Comparison of ENCODE assay signal across 9 cellular contexts in genomic region chr2:10400002-10400401, GRCh38. TPM values are rescaled to one million over a fixed set of nuclear protein-coding genes. Genes with fewer than 3 reads are reported as not detected.
A peak's percentile ranks its signal among the peaks of the same experiment; 100 is the strongest.
DNase-seq lines count a peak whose midpoint lies in the region; ATAC-seq and TF ChIP-seq lines count a peak whose summit lies in the region.
"Had no signal": no experiment of that assay in that cellular context is flagged by ENCODE, and none has a peak within 500 bp of the region (broad histone marks: within the 10 kb centered on the region; RNA-seq: fewer than 3 reads in every experiment).

No MANE protein-coding gene starts in this region.

- no peak overlapping the region for H3K4me3 ChIP-seq in heart left ventricle
- no peak overlapping the region for H3K4me3 ChIP-seq in lung
- H3K4me3 ChIP-seq in transverse colon: no peak overlapping the region
- no peak overlapping the region for H3K4me3 ChIP-seq in Karpas-422 (ENCODE audit: low read length)
- H3K4me3 ChIP-seq in GM23338: no peak overlapping the region
- H3K4me3 ChIP-seq in endodermal cell (ENCODE audit: low read length): no peak overlapping the region

- no peak for TF ChIP-seq EP300 in transverse colon (IDR thresholded peaks at IDR 0.05; ENCODE audit: low read depth)

- intact Hi-C loops in heart left ventricle (cut with DNase I): loop anchor here in 5 of 10 donors (10.0 kb wide), 4 partner anchors 65 to 165 kb away; partner anchors contain the start of gene HPCAL1 (in 2 of the 5)
- intact Hi-C loops in Right ventricle myocardium inferior (cut with DNase I): no loop called here
- intact Hi-C loops in transverse colon (cut with DNase I; ENCODE audit: low total_unique reads): no loop called here

- H3K36me3 ChIP-seq in heart left ventricle: no peaks in the 10 kb centered on the region
- peaks cover 0 to 5% of the 10 kb centered on the region in 2 donors for H3K36me3 ChIP-seq in lung (ENCODE audit: control insufficient read depth in 2 of 2, insufficient read depth in 2 of 2, low read length in 2 of 2)
- H3K36me3 ChIP-seq in transverse colon: no peaks in the 10 kb centered on the region
- no peaks in the 10 kb centered on the region for H3K36me3 ChIP-seq in Karpas-422 (ENCODE audit: insufficient read depth, low read length)
- no peaks in the 10 kb centered on the region for H3K36me3 ChIP-seq in GM23338 (ENCODE audit: insufficient read depth)
- no peaks in the 10 kb centered on the region for H3K36me3 ChIP-seq in endodermal cell (ENCODE audit: control insufficient read depth, insufficient read depth, low read length)

- H3K79me2 ChIP-seq in Karpas-422 (ENCODE audit: low read length) (no peaks in the 10 kb centered on the region), GM23338 (replicated peaks; ENCODE audit: insufficient read depth) (no peaks in the 10 kb centered on the region)

- in situ Hi-C loops in transverse colon (cut with MboI; ENCODE audit: low pct_ligation_motif_present in 1 of 4, low pct_unique_long_range_greater_than_20kb in 1 of 4, low sequenced_read_pairs in 3 of 4): loop anchor here in 2 of 4 donors (25.0 kb wide), 2 partner anchors 113 to 263 kb away; no protein-coding TSS in a partner anchor

- CTCF ChIA-PET in activated CD4-positive, alpha-beta memory T cell treated with anti-CD3 and anti-CD28 coated beads, Interleukin-2, amount 10 ng/mL, durations not matched to agents 7 days and 5 days (lab: Charles Lee): interaction anchor here (1.1 kb wide), 1 partner anchor 9 kb away, joined by 3 read pairs; no protein-coding TSS in a partner anchor

- H3K4me2 ChIP-seq in Karpas-422 (ENCODE audit: low read depth, low read length, poor library complexity, severe bottlenecking) (no peak overlapping the region), GM23338 (no peak overlapping the region)

- TF ChIP-seq CTCF in heart left ventricle (IDR thresholded peaks at IDR 0.05) (no peak), lung (IDR thresholded peaks at IDR 0.05; ENCODE audit: control extremely low read depth, extremely low read depth) (no peak), transverse colon (IDR thresholded peaks at IDR 0.05) (no peak), GM23338 (conservative IDR thresholded peaks at IDR 0.05; ENCODE audit: low read depth in 2 of 2) (no peak), endodermal cell (conservative IDR thresholded peaks at IDR 0.05) (no peak)

- TF ChIP-seq POLR2A in heart left ventricle (IDR thresholded peaks at IDR 0.05) (no peak), transverse colon (IDR thresholded peaks at IDR 0.05) (no peak)

- H3K9ac ChIP-seq in Karpas-422 (ENCODE audit: low read length) (no peak overlapping the region), endodermal cell (ENCODE audit: extremely low read depth, low read length, poor library complexity, severe bottlenecking) (no peak overlapping the region)

- H3K9me3 Mint-ChIP-seq in activated CD4-positive, alpha-beta memory T cell treated with anti-CD3 and anti-CD28 coated beads, Interleukin-2, amount 10 ng/mL, durations not matched to agents 7 days and 5 days: no peaks in the 10 kb centered on the region
- H3K9me3 Mint-ChIP-seq in GM23338 (peaks cover 9% of the 10 kb centered on the region; the same call in 2 of the 3 replicates), endodermal cell (peaks cover 2% of the 10 kb centered on the region)

- 85 to 94% (median 89%) methylated on average over 14 of the region's 14 CpGs for WGBS in heart left ventricle, 4 donors
- 84 to 89% methylated on average over 14 of the region's 14 CpGs for WGBS in lung, 2 donors
- 91 to 96% methylated on average over 3 to 14 of the region's 14 CpGs for whole genome bisulfite sequencing in transverse colon (ENCODE audit: low coverage in 1 of 2), 2 donors
- 91% methylated on average over 14 of the region's 14 CpGs for WGBS in endodermal cell (ENCODE audit: insufficient coverage in 1 of 2, insufficient read length in 1 of 2), 2 experiments

- no peaks in the 10 kb centered on the region for H3F3A ChIP-seq in GM23338 (replicated peaks; ENCODE audit: low read depth)

- H3K27me3 ChIP-seq in heart left ventricle (no peaks in the 10 kb centered on the region), lung (ENCODE audit: control insufficient read depth, insufficient read depth) (no peaks in the 10 kb centered on the region), transverse colon (no peaks in the 10 kb centered on the region), Karpas-422 (ENCODE audit: low read length) (no peaks in the 10 kb centered on the region), GM23338 (ENCODE audit: insufficient read depth) (no peaks in the 10 kb centered on the region), endodermal cell (ENCODE audit: control insufficient read depth, insufficient read depth, low read length, poor library complexity, severe bottlenecking) (no peaks in the 10 kb centered on the region)

- no peak for ATAC-seq in heart left ventricle
- ATAC-seq in Right ventricle myocardium inferior: no peak
- ATAC-seq in lung (ENCODE audit: insufficient read depth, low FRiP score): no peak
- no peak for ATAC-seq in GM23338

- H3K27ac ChIP-seq in heart left ventricle (peak overlapping the region in 11 of 12 donors; percentile 12 to 90 (median 73)), lung (ENCODE audit: low read depth in 1 of 2, low read length in 1 of 2) (peak overlapping the region; percentile 4 to 84), transverse colon (peak overlapping the region; percentile 21 to 80 (median 60)), Karpas-422 (ENCODE audit: low read length) (no peak overlapping the region), GM23338 (ENCODE audit: low read depth) (no peak overlapping the region), endodermal cell (ENCODE audit: low read depth, low read length) (no peak overlapping the region)

- POLR2A ChIA-PET in activated CD4-positive, alpha-beta memory T cell treated with anti-CD3 and anti-CD28 coated beads, Interleukin-2, amount 10 ng/mL, durations not matched to agents 7 days and 5 days (lab: Charles Lee): no interaction called here

- no peak for DNase-seq in heart left ventricle
- DNase-seq in Right ventricle myocardium inferior (ENCODE audit: missing footprints): no peak
- DNase-seq in activated CD4-positive, alpha-beta memory T cell treated with anti-CD3 and anti-CD28 coated beads, Interleukin-2, amount 10 ng/mL, durations not matched to agents 7 days and 5 days: no peak
- DNase-seq in lung (ENCODE audit: low spot score): no peak
- no peak for DNase-seq in transverse colon
- no peak for DNase-seq in Karpas-422
- DNase-seq in GM23338 (ENCODE audit: low spot score): no peak
- no peak for DNase-seq in endodermal cell
- DNase-seq: NCI-H2029 treated with DMSO at 0.1 percent for 48 hours had no signal

- peak overlapping the region; percentile 2 for H3K27ac Mint-ChIP-seq in activated CD4-positive, alpha-beta memory T cell treated with anti-CD3 and anti-CD28 coated beads, Interleukin-2, amount 10 ng/mL, durations not matched to agents 7 days and 5 days
- H3K27ac Mint-ChIP-seq in GM23338: no peak overlapping the region
- H3K27ac Mint-ChIP-seq in endodermal cell: no peak overlapping the region

- H3K4me3 Mint-ChIP-seq in activated CD4-positive, alpha-beta memory T cell treated with anti-CD3 and anti-CD28 coated beads, Interleukin-2, amount 10 ng/mL, durations not matched to agents 7 days and 5 days: no peak overlapping the region
- no peak overlapping the region for H3K4me3 Mint-ChIP-seq in GM23338
- H3K4me3 Mint-ChIP-seq in endodermal cell: no peak overlapping the region

- H3K9me3 ChIP-seq in heart left ventricle (no peaks in the 10 kb centered on the region), lung (ENCODE audit: control insufficient read depth in 2 of 2, insufficient read depth in 1 of 2, low read length in 1 of 2) (no peaks in the 10 kb centered on the region), transverse colon (no peaks in the 10 kb centered on the region), Karpas-422 (ENCODE audit: low read length) (peaks cover 8% of the 10 kb centered on the region), endodermal cell (ENCODE audit: control insufficient read depth, low read length) (no peaks in the 10 kb centered on the region)

- H3K27me3 Mint-ChIP-seq in activated CD4-positive, alpha-beta memory T cell treated with anti-CD3 and anti-CD28 coated beads, Interleukin-2, amount 10 ng/mL, durations not matched to agents 7 days and 5 days: no peaks in the 10 kb centered on the region
- peaks cover 11% of the 10 kb centered on the region for H3K27me3 Mint-ChIP-seq in GM23338 (ENCODE audit: insufficient read depth, low read depth, poor library complexity)
- no peaks in the 10 kb centered on the region for H3K27me3 Mint-ChIP-seq in endodermal cell (ENCODE audit: insufficient read depth)

- H4K20me1 ChIP-seq in Karpas-422 (ENCODE audit: insufficient read depth, low read depth, low read length) (no peaks in the 10 kb centered on the region), GM23338 (replicated peaks; ENCODE audit: insufficient read depth) (no peaks in the 10 kb centered on the region)

- H2AFZ ChIP-seq in Karpas-422 (ENCODE audit: low read length) (no peak overlapping the region), GM23338 (no peak overlapping the region)

- H3K4me1 ChIP-seq in heart left ventricle (peaks cover 0 to 62% (median 52%) of the 10 kb centered on the region in 12 donors), lung (ENCODE audit: control insufficient read depth in 2 of 2, insufficient read depth in 2 of 2, low read length in 2 of 2) (peaks cover 5 to 53% of the 10 kb centered on the region in 2 donors), transverse colon (peaks cover 11 to 35% (median 17%) of the 10 kb centered on the region in 4 donors), Karpas-422 (ENCODE audit: low read length) (no peaks in the 10 kb centered on the region), GM23338 (ENCODE audit: insufficient read depth) (no peaks in the 10 kb centered on the region), endodermal cell (ENCODE audit: control insufficient read depth, insufficient read depth, low read length) (no peaks in the 10 kb centered on the region)

- H3K36me3 Mint-ChIP-seq in activated CD4-positive, alpha-beta memory T cell treated with anti-CD3 and anti-CD28 coated beads, Interleukin-2, amount 10 ng/mL, durations not matched to agents 7 days and 5 days (ENCODE audit: low read depth): peaks cover 35% of the 10 kb centered on the region
- H3K36me3 Mint-ChIP-seq in GM23338 (ENCODE audit: low read depth): peaks cover 14% of the 10 kb centered on the region
- peaks cover 8% of the 10 kb centered on the region for H3K36me3 Mint-ChIP-seq in endodermal cell (ENCODE audit: low read depth)

- peaks cover 32% of the 10 kb centered on the region for H3K4me1 Mint-ChIP-seq in activated CD4-positive, alpha-beta memory T cell treated with anti-CD3 and anti-CD28 coated beads, Interleukin-2, amount 10 ng/mL, durations not matched to agents 7 days and 5 days
- H3K4me1 Mint-ChIP-seq in GM23338: peaks cover 13% of the 10 kb centered on the region
- H3K4me1 Mint-ChIP-seq in endodermal cell: no peaks in the 10 kb centered on the region

- H3K9me2 ChIP-seq in Karpas-422 (replicated peaks; ENCODE audit: insufficient read depth, low read length) (no peaks in the 10 kb centered on the region), GM23338 (ENCODE audit: insufficient read depth) (no peaks in the 10 kb centered on the region)

RNA-seq across cellular contexts. Expression of gene ODC1, which starts 48.1 kb away (rescaled TPM):
- total RNA-seq in heart left ventricle: 10 to 100 TPM; 28.6 to 77.6 (median 48.2) TPM
- 100 to 1,000 TPM in 1 of 2 donors, 1 to 10 TPM in 1; 6.1 to 103 TPM for polyA plus RNA-seq in heart left ventricle
- total RNA-seq in Right ventricle myocardium inferior: 37.2 TPM
- 10 to 100 TPM; 48.1 to 54.9 TPM for total RNA-seq in activated CD4-positive, alpha-beta memory T cell treated with anti-CD3 and anti-CD28 coated beads, Interleukin-2, amount 10 ng/mL, durations not matched to agents 7 days and 5 days
- 100 to 1,000 TPM in 1 of 2 donors, 10 to 100 TPM in 1; 49.2 to 102 TPM for total RNA-seq in lung
- polyA plus RNA-seq in lung: 100 to 1,000 TPM in 1 of 2 donors, 10 to 100 TPM in 1; 32.5 to 115 TPM
- total RNA-seq in transverse colon: 10 to 100 TPM; 36.2 to 75.2 (median 43.2) TPM
- 247 and 289 TPM in 2 replicates for total RNA-seq in Karpas-422 (2014; rRNA removed; shearing (Covaris generic); ENCODE audit: low replicate concordance)
- 70.3 and 85.5 TPM in 2 replicates for total RNA-seq in GM23338 (2014; rRNA removed; shearing (Covaris generic))
- polyA plus RNA-seq in GM23338 (2016; fragmentation: Nextera tagmentation; extraction: Ambion mirVana): 23.3 and 24.2 TPM in 2 replicates
- 100 to 1,000 TPM; 108 to 152 TPM for total RNA-seq in endodermal cell
- polyA plus RNA-seq in endodermal cell (2013, experiment 1 of 2): 336 TPM
- 282 TPM for polyA plus RNA-seq in endodermal cell (2013, experiment 2 of 2)

Comparison
In these comparisons a context has a peak if more than half of its experiments do, and no peak if none do; other contexts are left out.
1. H3K27ac ChIP-seq: peak in heart left ventricle (11 of 12), lung (2 of 2) and transverse colon (4 of 4); none in Karpas-422 (single experiment), GM23338 (single experiment) and endodermal cell (single experiment).